1 cellular context compared by ENCODE assay signal in genomic region chr9:33850677-33851076, GRCh38.
TF ChIP-seq lines count a peak whose summit lies in the region.

No MANE protein-coding gene starts in this region.

TF ChIP-seq in GM23338, 12 proteins besides CTCF, POLR2A, EP300 and RAD21:
- no peak for TF ChIP-seq NANOG (IDR thresholded peaks at IDR 0.05; ENCODE audit: borderline replicate concordance)
- no peak for TF ChIP-seq STAT1 (IDR thresholded peaks at IDR 0.05; ENCODE audit: unreplicated experiment)
- no peak for TF ChIP-seq ZNF331 (CRISPR knock-in tag; IDR thresholded peaks at IDR 0.05; ENCODE audit: low read depth)
- no peak for TF ChIP-seq CREB1 (CRISPR knock-in tag; IDR thresholded peaks at IDR 0.05; ENCODE audit: low read depth)
- TF ChIP-seq POLR2AphosphoS5 (IDR thresholded peaks at IDR 0.05; ENCODE audit: low read depth): no peak
- TF ChIP-seq, protein P1, sequence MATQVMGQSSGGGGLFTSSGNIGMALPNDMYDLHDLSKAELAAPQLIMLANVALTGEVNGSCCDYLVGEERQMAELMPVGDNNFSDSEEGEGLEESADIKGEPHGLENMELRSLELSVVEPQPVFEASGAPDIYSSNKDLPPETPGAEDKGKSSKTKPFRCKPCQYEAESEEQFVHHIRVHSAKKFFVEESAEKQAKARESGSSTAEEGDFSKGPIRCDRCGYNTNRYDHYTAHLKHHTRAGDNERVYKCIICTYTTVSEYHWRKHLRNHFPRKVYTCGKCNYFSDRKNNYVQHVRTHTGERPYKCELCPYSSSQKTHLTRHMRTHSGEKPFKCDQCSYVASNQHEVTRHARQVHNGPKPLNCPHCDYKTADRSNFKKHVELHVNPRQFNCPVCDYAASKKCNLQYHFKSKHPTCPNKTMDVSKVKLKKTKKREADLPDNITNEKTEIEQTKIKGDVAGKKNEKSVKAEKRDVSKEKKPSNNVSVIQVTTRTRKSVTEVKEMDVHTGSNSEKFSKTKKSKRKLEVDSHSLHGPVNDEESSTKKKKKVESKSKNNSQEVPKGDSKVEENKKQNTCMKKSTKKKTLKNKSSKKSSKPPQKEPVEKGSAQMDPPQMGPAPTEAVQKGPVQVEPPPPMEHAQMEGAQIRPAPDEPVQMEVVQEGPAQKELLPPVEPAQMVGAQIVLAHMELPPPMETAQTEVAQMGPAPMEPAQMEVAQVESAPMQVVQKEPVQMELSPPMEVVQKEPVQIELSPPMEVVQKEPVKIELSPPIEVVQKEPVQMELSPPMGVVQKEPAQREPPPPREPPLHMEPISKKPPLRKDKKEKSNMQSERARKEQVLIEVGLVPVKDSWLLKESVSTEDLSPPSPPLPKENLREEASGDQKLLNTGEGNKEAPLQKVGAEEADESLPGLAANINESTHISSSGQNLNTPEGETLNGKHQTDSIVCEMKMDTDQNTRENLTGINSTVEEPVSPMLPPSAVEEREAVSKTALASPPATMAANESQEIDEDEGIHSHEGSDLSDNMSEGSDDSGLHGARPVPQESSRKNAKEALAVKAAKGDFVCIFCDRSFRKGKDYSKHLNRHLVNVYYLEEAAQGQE (IDR thresholded peaks at IDR 0.05; ENCODE audit: unreplicated experiment): no peak
- TF ChIP-seq ZNF114 (CRISPR knock-in tag; IDR thresholded peaks at IDR 0.05): no peak
- TF ChIP-seq, protein P2, sequence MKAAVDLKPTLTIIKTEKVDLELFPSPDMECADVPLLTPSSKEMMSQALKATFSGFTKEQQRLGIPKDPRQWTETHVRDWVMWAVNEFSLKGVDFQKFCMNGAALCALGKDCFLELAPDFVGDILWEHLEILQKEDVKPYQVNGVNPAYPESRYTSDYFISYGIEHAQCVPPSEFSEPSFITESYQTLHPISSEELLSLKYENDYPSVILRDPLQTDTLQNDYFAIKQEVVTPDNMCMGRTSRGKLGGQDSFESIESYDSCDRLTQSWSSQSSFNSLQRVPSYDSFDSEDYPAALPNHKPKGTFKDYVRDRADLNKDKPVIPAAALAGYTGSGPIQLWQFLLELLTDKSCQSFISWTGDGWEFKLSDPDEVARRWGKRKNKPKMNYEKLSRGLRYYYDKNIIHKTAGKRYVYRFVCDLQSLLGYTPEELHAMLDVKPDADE (IDR thresholded peaks at IDR 0.05): no peak
- no peak for TF ChIP-seq ZNF462 (CRISPR knock-in tag; IDR thresholded peaks at IDR 0.05)
- no peak for TF ChIP-seq EZH2phosphoT487 (IDR thresholded peaks at IDR 0.05; ENCODE audit: unreplicated experiment)
- no peak for TF ChIP-seq JUNB (IDR thresholded peaks at IDR 0.05; ENCODE audit: unreplicated experiment)
- TF ChIP-seq EZH2 (IDR thresholded peaks at IDR 0.05; ENCODE audit: low read depth, unreplicated experiment): no peak
